In the genomic region with DNA sequence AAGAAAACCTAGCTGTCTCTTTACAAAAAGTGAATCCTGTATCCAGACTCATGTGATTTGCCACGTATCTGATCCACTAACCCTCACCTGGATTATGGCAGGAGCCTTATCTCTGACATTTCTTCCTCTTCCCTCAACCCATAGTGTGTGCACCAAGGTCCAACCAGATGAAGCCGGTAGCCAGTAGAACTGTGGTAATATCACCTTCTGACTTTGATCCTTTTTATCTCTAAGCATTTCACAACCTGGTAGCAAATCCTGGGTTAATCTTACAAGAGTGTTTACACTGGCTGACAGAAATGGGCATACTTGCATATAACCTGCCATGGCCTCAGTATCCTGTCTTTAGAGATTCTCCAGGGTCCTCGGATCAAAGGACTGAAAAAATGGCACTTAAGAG, we compare ENCODE assay signal across 1 cellular context.
TF ChIP-seq lines count a peak whose summit lies in the region.

No MANE protein-coding gene starts in this region.

TF ChIP-seq in GM23338, 12 proteins besides CTCF, POLR2A, EP300 and RAD21:
- no peak for TF ChIP-seq ZNF331 (CRISPR knock-in tag; IDR thresholded peaks at IDR 0.05; ENCODE audit: low read depth)
- no peak for TF ChIP-seq ZNF114 (CRISPR knock-in tag; IDR thresholded peaks at IDR 0.05)
- TF ChIP-seq CREB1 (CRISPR knock-in tag; IDR thresholded peaks at IDR 0.05; ENCODE audit: low read depth) = no peak
- no peak for TF ChIP-seq EZH2phosphoT487 (IDR thresholded peaks at IDR 0.05; ENCODE audit: unreplicated experiment)
- no peak for TF ChIP-seq NANOG (IDR thresholded peaks at IDR 0.05; ENCODE audit: borderline replicate concordance)
- no peak for TF ChIP-seq EZH2 (IDR thresholded peaks at IDR 0.05; ENCODE audit: low read depth, unreplicated experiment)
- no peak for TF ChIP-seq JUNB (IDR thresholded peaks at IDR 0.05; ENCODE audit: unreplicated experiment)
- TF ChIP-seq, protein P1, sequence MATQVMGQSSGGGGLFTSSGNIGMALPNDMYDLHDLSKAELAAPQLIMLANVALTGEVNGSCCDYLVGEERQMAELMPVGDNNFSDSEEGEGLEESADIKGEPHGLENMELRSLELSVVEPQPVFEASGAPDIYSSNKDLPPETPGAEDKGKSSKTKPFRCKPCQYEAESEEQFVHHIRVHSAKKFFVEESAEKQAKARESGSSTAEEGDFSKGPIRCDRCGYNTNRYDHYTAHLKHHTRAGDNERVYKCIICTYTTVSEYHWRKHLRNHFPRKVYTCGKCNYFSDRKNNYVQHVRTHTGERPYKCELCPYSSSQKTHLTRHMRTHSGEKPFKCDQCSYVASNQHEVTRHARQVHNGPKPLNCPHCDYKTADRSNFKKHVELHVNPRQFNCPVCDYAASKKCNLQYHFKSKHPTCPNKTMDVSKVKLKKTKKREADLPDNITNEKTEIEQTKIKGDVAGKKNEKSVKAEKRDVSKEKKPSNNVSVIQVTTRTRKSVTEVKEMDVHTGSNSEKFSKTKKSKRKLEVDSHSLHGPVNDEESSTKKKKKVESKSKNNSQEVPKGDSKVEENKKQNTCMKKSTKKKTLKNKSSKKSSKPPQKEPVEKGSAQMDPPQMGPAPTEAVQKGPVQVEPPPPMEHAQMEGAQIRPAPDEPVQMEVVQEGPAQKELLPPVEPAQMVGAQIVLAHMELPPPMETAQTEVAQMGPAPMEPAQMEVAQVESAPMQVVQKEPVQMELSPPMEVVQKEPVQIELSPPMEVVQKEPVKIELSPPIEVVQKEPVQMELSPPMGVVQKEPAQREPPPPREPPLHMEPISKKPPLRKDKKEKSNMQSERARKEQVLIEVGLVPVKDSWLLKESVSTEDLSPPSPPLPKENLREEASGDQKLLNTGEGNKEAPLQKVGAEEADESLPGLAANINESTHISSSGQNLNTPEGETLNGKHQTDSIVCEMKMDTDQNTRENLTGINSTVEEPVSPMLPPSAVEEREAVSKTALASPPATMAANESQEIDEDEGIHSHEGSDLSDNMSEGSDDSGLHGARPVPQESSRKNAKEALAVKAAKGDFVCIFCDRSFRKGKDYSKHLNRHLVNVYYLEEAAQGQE (IDR thresholded peaks at IDR 0.05; ENCODE audit: unreplicated experiment) = no peak
- TF ChIP-seq POLR2AphosphoS5 (IDR thresholded peaks at IDR 0.05; ENCODE audit: low read depth) = no peak
- TF ChIP-seq, protein P2, sequence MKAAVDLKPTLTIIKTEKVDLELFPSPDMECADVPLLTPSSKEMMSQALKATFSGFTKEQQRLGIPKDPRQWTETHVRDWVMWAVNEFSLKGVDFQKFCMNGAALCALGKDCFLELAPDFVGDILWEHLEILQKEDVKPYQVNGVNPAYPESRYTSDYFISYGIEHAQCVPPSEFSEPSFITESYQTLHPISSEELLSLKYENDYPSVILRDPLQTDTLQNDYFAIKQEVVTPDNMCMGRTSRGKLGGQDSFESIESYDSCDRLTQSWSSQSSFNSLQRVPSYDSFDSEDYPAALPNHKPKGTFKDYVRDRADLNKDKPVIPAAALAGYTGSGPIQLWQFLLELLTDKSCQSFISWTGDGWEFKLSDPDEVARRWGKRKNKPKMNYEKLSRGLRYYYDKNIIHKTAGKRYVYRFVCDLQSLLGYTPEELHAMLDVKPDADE (IDR thresholded peaks at IDR 0.05) = no peak
- TF ChIP-seq, protein P3, sequence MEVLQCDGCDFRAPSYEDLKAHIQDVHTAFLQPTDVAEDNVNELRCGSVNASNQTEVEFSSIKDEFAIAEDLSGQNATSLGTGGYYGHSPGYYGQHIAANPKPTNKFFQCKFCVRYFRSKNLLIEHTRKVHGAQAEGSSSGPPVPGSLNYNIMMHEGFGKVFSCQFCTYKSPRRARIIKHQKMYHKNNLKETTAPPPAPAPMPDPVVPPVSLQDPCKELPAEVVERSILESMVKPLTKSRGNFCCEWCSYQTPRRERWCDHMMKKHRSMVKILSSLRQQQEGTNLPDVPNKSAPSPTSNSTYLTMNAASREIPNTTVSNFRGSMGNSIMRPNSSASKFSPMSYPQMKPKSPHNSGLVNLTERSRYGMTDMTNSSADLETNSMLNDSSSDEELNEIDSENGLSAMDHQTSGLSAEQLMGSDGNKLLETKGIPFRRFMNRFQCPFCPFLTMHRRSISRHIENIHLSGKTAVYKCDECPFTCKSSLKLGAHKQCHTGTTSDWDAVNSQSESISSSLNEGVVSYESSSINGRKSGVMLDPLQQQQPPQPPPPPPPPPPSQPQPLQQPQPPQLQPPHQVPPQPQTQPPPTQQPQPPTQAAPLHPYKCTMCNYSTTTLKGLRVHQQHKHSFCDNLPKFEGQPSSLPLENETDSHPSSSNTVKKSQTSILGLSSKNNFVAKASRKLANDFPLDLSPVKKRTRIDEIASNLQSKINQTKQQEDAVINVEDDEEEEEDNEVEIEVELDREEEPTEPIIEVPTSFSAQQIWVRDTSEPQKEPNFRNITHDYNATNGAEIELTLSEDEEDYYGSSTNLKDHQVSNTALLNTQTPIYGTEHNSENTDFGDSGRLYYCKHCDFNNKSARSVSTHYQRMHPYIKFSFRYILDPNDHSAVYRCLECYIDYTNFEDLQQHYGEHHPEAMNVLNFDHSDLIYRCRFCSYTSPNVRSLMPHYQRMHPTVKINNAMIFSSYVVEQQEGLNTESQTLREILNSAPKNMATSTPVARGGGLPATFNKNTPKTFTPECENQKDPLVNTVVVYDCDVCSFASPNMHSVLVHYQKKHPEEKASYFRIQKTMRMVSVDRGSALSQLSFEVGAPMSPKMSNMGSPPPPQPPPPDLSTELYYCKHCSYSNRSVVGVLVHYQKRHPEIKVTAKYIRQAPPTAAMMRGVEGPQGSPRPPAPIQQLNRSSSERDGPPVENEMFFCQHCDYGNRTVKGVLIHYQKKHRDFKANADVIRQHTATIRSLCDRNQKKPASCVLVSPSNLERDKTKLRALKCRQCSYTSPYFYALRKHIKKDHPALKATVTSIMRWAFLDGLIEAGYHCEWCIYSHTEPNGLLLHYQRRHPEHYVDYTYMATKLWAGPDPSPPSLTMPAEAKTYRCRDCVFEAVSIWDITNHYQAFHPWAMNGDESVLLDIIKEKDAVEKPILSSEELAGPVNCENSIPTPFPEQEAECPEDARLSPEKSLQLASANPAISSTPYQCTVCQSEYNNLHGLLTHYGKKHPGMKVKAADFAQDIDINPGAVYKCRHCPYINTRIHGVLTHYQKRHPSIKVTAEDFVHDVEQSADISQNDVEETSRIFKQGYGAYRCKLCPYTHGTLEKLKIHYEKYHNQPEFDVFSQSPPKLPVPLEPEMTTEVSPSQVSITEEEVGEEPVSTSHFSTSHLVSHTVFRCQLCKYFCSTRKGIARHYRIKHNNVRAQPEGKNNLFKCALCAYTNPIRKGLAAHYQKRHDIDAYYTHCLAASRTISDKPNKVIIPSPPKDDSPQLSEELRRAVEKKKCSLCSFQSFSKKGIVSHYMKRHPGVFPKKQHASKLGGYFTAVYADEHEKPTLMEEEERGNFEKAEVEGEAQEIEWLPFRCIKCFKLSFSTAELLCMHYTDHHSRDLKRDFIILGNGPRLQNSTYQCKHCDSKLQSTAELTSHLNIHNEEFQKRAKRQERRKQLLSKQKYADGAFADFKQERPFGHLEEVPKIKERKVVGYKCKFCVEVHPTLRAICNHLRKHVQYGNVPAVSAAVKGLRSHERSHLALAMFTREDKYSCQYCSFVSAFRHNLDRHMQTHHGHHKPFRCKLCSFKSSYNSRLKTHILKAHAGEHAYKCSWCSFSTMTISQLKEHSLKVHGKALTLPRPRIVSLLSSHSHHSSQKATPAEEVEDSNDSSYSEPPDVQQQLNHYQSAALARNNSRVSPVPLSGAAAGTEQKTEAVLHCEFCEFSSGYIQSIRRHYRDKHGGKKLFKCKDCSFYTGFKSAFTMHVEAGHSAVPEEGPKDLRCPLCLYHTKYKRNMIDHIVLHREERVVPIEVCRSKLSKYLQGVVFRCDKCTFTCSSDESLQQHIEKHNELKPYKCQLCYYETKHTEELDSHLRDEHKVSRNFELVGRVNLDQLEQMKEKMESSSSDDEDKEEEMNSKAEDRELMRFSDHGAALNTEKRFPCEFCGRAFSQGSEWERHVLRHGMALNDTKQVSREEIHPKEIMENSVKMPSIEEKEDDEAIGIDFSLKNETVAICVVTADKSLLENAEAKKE (CRISPR knock-in tag; IDR thresholded peaks at IDR 0.05) = no peak
- TF ChIP-seq STAT1 (IDR thresholded peaks at IDR 0.05; ENCODE audit: unreplicated experiment) = no peak
TF ChIP-seq in GM23338: peak in this region for 0.
